Comparison of ENCODE assay signal across 1 cellular context in the genomic region with DNA sequence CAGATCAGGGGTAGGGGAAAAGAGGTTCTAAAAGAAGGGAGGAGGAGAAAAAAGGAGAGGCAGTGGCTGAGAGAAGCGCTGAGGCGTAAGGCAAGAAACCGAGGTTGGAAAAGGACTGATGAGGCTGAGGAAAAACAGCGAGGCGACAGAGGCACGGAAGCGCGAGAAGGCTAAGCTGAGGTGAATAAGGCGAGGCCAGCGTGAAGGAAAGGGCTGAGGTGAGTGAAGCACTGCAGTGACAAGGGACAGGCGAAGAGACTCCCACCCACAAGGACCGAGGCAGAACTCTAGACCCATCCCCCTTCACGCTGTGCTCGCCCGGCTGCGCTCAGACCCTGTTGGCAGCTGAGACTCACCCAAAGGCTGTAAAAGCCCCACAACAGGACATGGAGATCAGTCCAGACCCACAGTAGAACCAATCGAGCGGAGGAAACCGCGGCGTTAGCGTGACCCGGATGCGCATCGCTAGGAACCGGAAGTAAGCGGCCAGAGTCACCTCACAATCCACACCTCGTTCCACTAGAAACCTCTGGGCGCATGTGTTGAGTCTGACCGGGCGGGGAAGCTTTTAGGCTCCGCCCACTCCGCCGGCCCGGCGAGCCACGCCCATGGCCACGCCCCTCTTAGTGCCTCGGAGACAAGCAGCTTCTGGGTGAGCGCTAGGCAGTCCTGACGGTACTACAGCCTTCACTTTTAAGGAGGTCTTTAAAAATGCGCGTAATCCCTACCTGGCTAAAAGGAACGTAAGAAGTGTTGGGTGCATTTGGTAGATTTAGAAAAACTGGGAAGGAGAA.
TF ChIP-seq lines count a peak whose summit lies in the region.

EYA3 (minus strand) TSS at position 443 of the 794 bp plus-strand sequence. CDS start 30,584 bp downstream, outside the sequence.

TF ChIP-seq in HCT116, 20 proteins besides CTCF, POLR2A, EP300 and RAD21 (continued from another document):
- TF ChIP-seq YY1 (IDR thresholded peaks at IDR 0.05; ENCODE audit: extremely low read depth, insufficient replicate concordance, low read depth, low read length) (peak; percentile 2), TCF7L2 (IDR thresholded peaks at IDR 0.05; ENCODE audit: borderline replicate concordance, extremely low read depth, insufficient read depth, insufficient read length) (no peak), POLR2AphosphoS5 (IDR thresholded peaks at IDR 0.05; ENCODE audit: low read depth, low read length) (peak; percentile 95), SRF (IDR thresholded peaks at IDR 0.05; ENCODE audit: low read depth) (no peak; the same call in 1 of the 2 replicates), CEBPB (IDR thresholded peaks at IDR 0.05; ENCODE audit: low read depth) (no peak), ZFX (IDR thresholded peaks at IDR 0.05) (no peak), MAX (IDR thresholded peaks at IDR 0.05) (peak; percentile 89), SP1 (IDR thresholded peaks at IDR 0.05; ENCODE audit: low read depth) (peak; percentile 65; the same call in 1 of the 2 replicates), CBX3 (IDR thresholded peaks at IDR 0.05; ENCODE audit: low read depth) (0 out of 2 replicates have a peak, but pooled peaks have one; percentile 12), EZH2 (IDR thresholded peaks at IDR 0.05) (no peak), SIN3A (IDR thresholded peaks at IDR 0.05; ENCODE audit: low read depth) (peak; percentile 83), EZH2phosphoT487 (IDR thresholded peaks at IDR 0.05; ENCODE audit: borderline replicate concordance) (no peak), EGR1 (IDR thresholded peaks at IDR 0.05; ENCODE audit: low read depth) (peak; percentile 65), ZNF274 (IDR thresholded peaks at IDR 0.05; ENCODE audit: low read depth, low read length) (no peak)
- TF ChIP-seq, protein P1, sequence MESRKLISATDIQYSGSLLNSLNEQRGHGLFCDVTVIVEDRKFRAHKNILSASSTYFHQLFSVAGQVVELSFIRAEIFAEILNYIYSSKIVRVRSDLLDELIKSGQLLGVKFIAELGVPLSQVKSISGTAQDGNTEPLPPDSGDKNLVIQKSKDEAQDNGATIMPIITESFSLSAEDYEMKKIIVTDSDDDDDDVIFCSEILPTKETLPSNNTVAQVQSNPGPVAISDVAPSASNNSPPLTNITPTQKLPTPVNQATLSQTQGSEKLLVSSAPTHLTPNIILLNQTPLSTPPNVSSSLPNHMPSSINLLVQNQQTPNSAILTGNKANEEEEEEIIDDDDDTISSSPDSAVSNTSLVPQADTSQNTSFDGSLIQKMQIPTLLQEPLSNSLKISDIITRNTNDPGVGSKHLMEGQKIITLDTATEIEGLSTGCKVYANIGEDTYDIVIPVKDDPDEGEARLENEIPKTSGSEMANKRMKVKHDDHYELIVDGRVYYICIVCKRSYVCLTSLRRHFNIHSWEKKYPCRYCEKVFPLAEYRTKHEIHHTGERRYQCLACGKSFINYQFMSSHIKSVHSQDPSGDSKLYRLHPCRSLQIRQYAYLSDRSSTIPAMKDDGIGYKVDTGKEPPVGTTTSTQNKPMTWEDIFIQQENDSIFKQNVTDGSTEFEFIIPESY (IDR thresholded peaks at IDR 0.05; ENCODE audit: extremely low read depth, insufficient replicate concordance, low read length): no peak
TF ChIP-seq in HCT116: peak in this region for 8.
